In the genomic region with DNA sequence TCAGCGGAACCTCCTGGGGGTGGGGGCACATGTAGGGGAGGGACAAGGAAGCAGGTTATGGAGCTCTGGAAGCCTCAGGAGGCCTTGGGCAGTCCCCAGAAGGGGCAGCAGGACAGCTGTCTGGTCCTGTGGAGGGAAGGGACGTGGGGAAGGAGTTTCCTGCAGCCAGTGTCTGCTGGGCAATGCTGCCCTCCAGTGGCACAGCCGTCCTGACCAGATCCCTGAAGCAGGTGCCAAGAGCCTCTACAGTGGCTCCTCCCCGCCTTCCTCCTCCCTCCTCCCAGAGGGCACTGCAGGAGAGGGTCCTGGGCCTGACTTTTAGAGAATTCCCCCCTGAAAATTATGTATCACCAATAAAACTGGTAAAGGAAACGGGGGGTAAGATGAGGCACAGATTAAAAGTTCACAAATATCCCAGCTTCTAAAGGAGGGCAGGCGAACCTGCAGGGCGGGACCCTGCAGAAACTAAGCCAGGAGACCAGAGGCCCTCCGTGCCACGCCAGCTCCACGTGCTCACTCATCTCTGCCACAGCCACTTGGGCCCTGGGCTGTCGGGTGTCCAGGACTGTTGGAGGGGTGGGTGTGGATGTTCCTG, we compare ENCODE assay signal across 1 cellular context.
TF ChIP-seq lines count a peak whose summit lies in the region.

No MANE protein-coding gene starts in this region.

TF ChIP-seq in K562, 482 proteins besides CTCF, POLR2A, EP300 and RAD21 (continued from another document):
- no peak for TF ChIP-seq CHD7 (IDR thresholded peaks at IDR 0.05; ENCODE audit: low read depth, low read length)
